ENCODE assay signal across 9 cellular contexts in the genomic region with DNA sequence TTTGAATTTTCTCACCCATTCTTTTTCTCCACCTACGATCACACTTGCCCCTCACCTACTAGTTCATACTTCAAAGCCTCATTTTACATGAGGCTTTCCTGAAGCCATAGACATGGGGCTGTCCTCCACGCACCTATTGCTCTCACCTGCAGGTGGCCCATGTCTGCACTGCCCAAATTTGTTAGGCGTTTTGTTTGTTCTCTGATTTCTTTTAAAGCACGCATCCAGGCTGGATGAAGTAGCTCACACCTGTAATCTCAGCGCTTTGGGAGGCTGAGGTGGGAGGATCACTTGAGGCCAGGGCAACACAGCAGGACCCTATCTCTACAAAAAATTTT.
A peak's percentile ranks its signal among the peaks of the same experiment; 100 is the strongest.
DNase-seq lines count a peak whose midpoint lies in the region; ATAC-seq and TF ChIP-seq lines count a peak whose summit lies in the region.
"Had no signal": no experiment of that assay in that cellular context is flagged by ENCODE, and none has a peak within 500 bp of the region (broad histone marks: within the 10 kb centered on the region; RNA-seq: fewer than 3 reads in every experiment).

No MANE protein-coding gene starts in this region.

- H3K4me1 Mint-ChIP-seq in CD14-positive monocyte = peaks cover 42% of the 10 kb centered on the region
- H3K4me1 Mint-ChIP-seq in activated naive CD8-positive, alpha-beta T cell treated with anti-CD3 and anti-CD28 coated beads, Interleukin-2, amount 10 ng/mL, durations not matched to agents 7 days and 5 days = peaks cover 50% of the 10 kb centered on the region
- H3K4me1 Mint-ChIP-seq in HFFc6 (ENCODE audit: low read depth) = peaks cover 11% of the 10 kb centered on the region

- H3K27ac Mint-ChIP-seq in CD14-positive monocyte = peak overlapping the region in 2 of 7 donors; percentile 11 to 50
- H3K27ac Mint-ChIP-seq in activated naive CD8-positive, alpha-beta T cell treated with anti-CD3 and anti-CD28 coated beads, Interleukin-2, amount 10 ng/mL, durations not matched to agents 7 days and 5 days = peak overlapping the region; percentile 91
- H3K27ac Mint-ChIP-seq in HFFc6 = no peak overlapping the region

- no peak for TF ChIP-seq CTCF in CD14-positive monocyte (IDR thresholded peaks at IDR 0.05)
- TF ChIP-seq CTCF in HFFc6 (IDR thresholded peaks at IDR 0.05) = no peak

- H4K20me1 ChIP-seq in Karpas-422 (ENCODE audit: insufficient read depth, low read depth, low read length) = no peaks in the 10 kb centered on the region

- H3K36me3 Mint-ChIP-seq in CD14-positive monocyte = peaks cover 0 to 3% of the 10 kb centered on the region in 2 donors
- peaks cover 16% of the 10 kb centered on the region for H3K36me3 Mint-ChIP-seq in activated naive CD8-positive, alpha-beta T cell treated with anti-CD3 and anti-CD28 coated beads, Interleukin-2, amount 10 ng/mL, durations not matched to agents 7 days and 5 days
- H3K36me3 Mint-ChIP-seq in HFFc6 (ENCODE audit: low read depth) = no peaks in the 10 kb centered on the region

- intact Hi-C loops in CD14-positive monocyte (cut with micrococcal nuclease) = loop anchor here in 1 of 2 donors (1.0 kb wide), 1 partner anchor 8 kb away; no protein-coding TSS in a partner anchor

- H3K9me3 Mint-ChIP-seq in CD14-positive monocyte (peaks cover 0 to 4% (median 2%) of the 10 kb centered on the region in 7 donors), HFFc6 (no peaks in the 10 kb centered on the region)
- H3K9me3 Mint-ChIP-seq in activated naive CD8-positive, alpha-beta T cell treated with anti-CD3 and anti-CD28 coated beads, Interleukin-2, amount 10 ng/mL, durations not matched to agents 7 days and 5 days = peaks cover 4% of the 10 kb centered on the region

- H3K27me3 Mint-ChIP-seq in CD14-positive monocyte (ENCODE audit: low read depth in 3 of 3) = no peaks in the 10 kb centered on the region
- H3K27me3 Mint-ChIP-seq in activated naive CD8-positive, alpha-beta T cell treated with anti-CD3 and anti-CD28 coated beads, Interleukin-2, amount 10 ng/mL, durations not matched to agents 7 days and 5 days = peaks cover 2% of the 10 kb centered on the region
- no peaks in the 10 kb centered on the region; the same call in 1 of the 2 replicates for H3K27me3 Mint-ChIP-seq in HFFc6 (ENCODE audit: insufficient read depth)

- peak overlapping the region; percentile 80 for H3K4me3 ChIP-seq in Karpas-422 (ENCODE audit: low read length)

- H3K36me3 ChIP-seq in Karpas-422 (ENCODE audit: insufficient read depth, low read length) = peaks cover 14% of the 10 kb centered on the region

- peaks cover 48% of the 10 kb centered on the region for H3K79me2 ChIP-seq in Karpas-422 (ENCODE audit: low read length)

- H3K9me3 ChIP-seq in Karpas-422 (ENCODE audit: low read length) = peaks cover 5% of the 10 kb centered on the region; the same call in 1 of the 2 replicates

- H3K27me3 ChIP-seq in Karpas-422 (ENCODE audit: low read length) = no peaks in the 10 kb centered on the region

- peak overlapping the region; percentile 81 for H3K9ac ChIP-seq in Karpas-422 (ENCODE audit: low read length)

- H3K4me2 ChIP-seq in Karpas-422 (ENCODE audit: low read depth, low read length, poor library complexity, severe bottlenecking) = peak overlapping the region; percentile 82

- H3K4me1 ChIP-seq in Karpas-422 (ENCODE audit: low read length) = peaks cover 65% of the 10 kb centered on the region

- POLR2A ChIA-PET in activated naive CD8-positive, alpha-beta T cell treated with anti-CD3 and anti-CD28 coated beads, Interleukin-2, amount 10 ng/mL, durations not matched to agents 7 days and 5 days (lab: Charles Lee) = interaction anchor here (0.8 to 2.1 kb wide), 7 partner anchors 13 to 122 kb away, joined by 3 to 9 read pairs (median 5); no protein-coding TSS in a partner anchor

- DNase-seq in CD14-positive monocyte (ENCODE audit: low spot score) (no peak), Karpas-422 (peak; percentile 66), glomerular visceral epithelial cell (ENCODE audit: extremely low spot score) (no peak), ecto neural progenitor cell (ENCODE audit: low spot score) (no peak), HFFc6 (no peak)
- DNase-seq in activated naive CD8-positive, alpha-beta T cell treated with anti-CD3 and anti-CD28 coated beads, Interleukin-2, amount 10 ng/mL, durations not matched to agents 7 days and 5 days = no peak

- peak overlapping the region; percentile 81 for H3K27ac ChIP-seq in Karpas-422 (ENCODE audit: low read length)
- H3K27ac ChIP-seq: epithelial cell of prostate had no signal

- peak; percentile 41 for ATAC-seq in GM18511 (IDR thresholded peaks at IDR 0.05; ENCODE audit: unreplicated experiment)
- peak; percentile 55 for ATAC-seq in activated naive CD8-positive, alpha-beta T cell treated with anti-CD3 and anti-CD28 coated beads, Interleukin-2, amount 10 ng/mL, durations not matched to agents 7 days and 5 days (ENCODE audit: low read depth)
- ATAC-seq in HG03139 (IDR thresholded peaks at IDR 0.05; ENCODE audit: unreplicated experiment) = no peak

- H2AFZ ChIP-seq in Karpas-422 (ENCODE audit: low read length) = peak overlapping the region; percentile 63

- H3K9me2 ChIP-seq in Karpas-422 (replicated peaks; ENCODE audit: insufficient read depth, low read length) = no peaks in the 10 kb centered on the region

- peak overlapping the region; percentile 88 to 93 for H3K4me3 Mint-ChIP-seq in CD14-positive monocyte
- H3K4me3 Mint-ChIP-seq in activated naive CD8-positive, alpha-beta T cell treated with anti-CD3 and anti-CD28 coated beads, Interleukin-2, amount 10 ng/mL, durations not matched to agents 7 days and 5 days = peak overlapping the region; percentile 90
- H3K4me3 Mint-ChIP-seq in HFFc6 = no peak overlapping the region
